ENCODE assay signal across 9 cellular contexts in genomic region chr12:127145543-127145928, GRCh38.
DNase-seq lines count a peak whose midpoint lies in the region; ATAC-seq and TF ChIP-seq lines count a peak whose summit lies in the region.
"Had no signal": no experiment of that assay in that cellular context is flagged by ENCODE, and none has a peak within 500 bp of the region (broad histone marks: within the 10 kb centered on the region; RNA-seq: fewer than 3 reads in every experiment).

No MANE protein-coding gene starts in this region.

- POLR2A ChIA-PET in CD4-positive, alpha-beta T cell (lab: Charles Lee): interaction anchor here (1.4 to 1.7 kb wide), 2 partner anchors 21 to 62 kb away, joined by 3 to 7 read pairs; no protein-coding TSS in a partner anchor

- H3K4me1 ChIP-seq in SJSA1 (replicated peaks) (peaks cover 12% of the 10 kb centered on the region), prostate gland (replicated peaks) (no peaks in the 10 kb centered on the region)

- no peaks in the 10 kb centered on the region for H3K9me3 ChIP-seq in CD4-positive, alpha-beta T cell (ENCODE audit: control insufficient read depth, low read length)
- no peaks in the 10 kb centered on the region; the same call in 1 of the 2 replicates for H3K9me3 ChIP-seq in SJSA1 (replicated peaks)
- no peaks in the 10 kb centered on the region for H3K9me3 ChIP-seq in prostate gland

- H3K36me3 ChIP-seq in SJSA1: no peaks in the 10 kb centered on the region
- no peaks in the 10 kb centered on the region for H3K36me3 ChIP-seq in prostate gland

- H3K27ac ChIP-seq in CD4-positive, alpha-beta T cell (ENCODE audit: low read depth, low read length): no peak overlapping the region
- H3K27ac ChIP-seq in SJSA1: peak overlapping the region; percentile 83
- no peak overlapping the region for H3K27ac ChIP-seq in prostate gland

- WGBS in prostate gland: 20% methylated on average over 5 of the region's 5 CpGs

- intact Hi-C loops in CD4-positive, alpha-beta T cell (cut with DNase I, micrococcal nuclease): no loop called here
- intact Hi-C loops in prostate gland (cut with DNase I): no loop called here

- H3K4me3 ChIP-seq in SJSA1: peak overlapping the region; percentile 57
- H3K4me3 ChIP-seq in epithelial cell of proximal tubule (ENCODE audit: low read depth, low read length): peak overlapping the region; percentile 59
- H3K4me3 ChIP-seq in prostate gland: peak overlapping the region; percentile 36 to 37

- TF ChIP-seq CTCF in CD4-positive, alpha-beta T cell (IDR thresholded peaks at IDR 0.05): no peak
- TF ChIP-seq CTCF in epithelial cell of proximal tubule (conservative IDR thresholded peaks at IDR 0.05; ENCODE audit: low read depth, low read length) (no peak), prostate gland (IDR thresholded peaks at IDR 0.05) (no peak)

- CTCF ChIA-PET in CD4-positive, alpha-beta T cell (lab: Charles Lee): no interaction called here

- DNase-seq in CD4-positive, alpha-beta T cell: no peak
- DNase-seq in SJSA1 (ENCODE audit: low read depth in 1 of 2, low spot score in 2 of 2) (no peak), epithelial cell of proximal tubule (ENCODE audit: low read depth) (no peak), prostate gland (ENCODE audit: low spot score) (no peak), AG08396 (ENCODE audit: low spot score) (no peak)
- DNase-seq in central memory CD4-positive, alpha-beta T cell: no peak

- peaks cover 6% of the 10 kb centered on the region for H3K9me3 Mint-ChIP-seq in CD4-positive, alpha-beta T cell

- TF ChIP-seq POLR2A in prostate gland (IDR thresholded peaks at IDR 0.05): no peak

- no peaks in the 10 kb centered on the region for H3K27me3 ChIP-seq in CD4-positive, alpha-beta T cell (ENCODE audit: control insufficient read depth, insufficient read depth, low read length)
- H3K27me3 ChIP-seq in SJSA1 (replicated peaks) (no peaks in the 10 kb centered on the region), prostate gland (replicated peaks; ENCODE audit: insufficient read depth) (no peaks in the 10 kb centered on the region)

- peak overlapping the region; percentile 36 for H3K27ac Mint-ChIP-seq in CD4-positive, alpha-beta T cell
- H3K27ac Mint-ChIP-seq: IgD-negative memory B cell had no signal

- peaks cover 19% of the 10 kb centered on the region for H3K4me1 Mint-ChIP-seq in CD4-positive, alpha-beta T cell (ENCODE audit: low read depth)
- H3K4me1 Mint-ChIP-seq: IgD-negative memory B cell had no signal

- H3K36me3 Mint-ChIP-seq in CD4-positive, alpha-beta T cell (ENCODE audit: low read depth): no peaks in the 10 kb centered on the region
- H3K36me3 Mint-ChIP-seq: IgD-negative memory B cell had no signal

- no peak for ATAC-seq in CD4-positive, alpha-beta T cell (ENCODE audit: poor library complexity)
- ATAC-seq in HG03442 (IDR thresholded peaks at IDR 0.05; ENCODE audit: unreplicated experiment) (no peak), HG03571 (IDR thresholded peaks at IDR 0.05; ENCODE audit: unreplicated experiment) (no peak)

- H3K27me3 Mint-ChIP-seq in CD4-positive, alpha-beta T cell: peaks cover 6% of the 10 kb centered on the region
- H3K27me3 Mint-ChIP-seq: IgD-negative memory B cell had no signal

- peak overlapping the region; percentile 87 for H3K4me3 Mint-ChIP-seq in CD4-positive, alpha-beta T cell
